9 cellular contexts compared by ENCODE assay signal in the genomic region with DNA sequence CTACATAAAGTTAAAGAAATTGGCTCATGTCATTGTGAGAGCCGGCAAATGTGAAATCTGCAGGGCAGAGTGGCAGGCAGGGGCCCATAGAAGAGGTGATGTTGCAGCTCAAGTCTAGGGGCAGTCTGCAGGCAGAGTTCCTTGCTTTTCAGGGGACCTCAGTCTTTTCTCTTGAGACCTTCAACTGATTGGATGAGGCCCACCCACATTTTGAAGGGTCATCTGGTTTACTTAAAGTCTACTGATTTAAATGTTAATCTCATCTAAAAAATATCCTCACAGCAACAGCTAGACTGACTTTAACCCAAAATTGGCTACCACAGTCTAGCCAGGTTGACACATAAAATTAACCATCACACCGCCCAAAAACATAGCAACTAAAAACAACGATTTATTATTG.
"Had no signal": no experiment of that assay in that cellular context is flagged by ENCODE, and none has a peak within 500 bp of the region (broad histone marks: within the 10 kb centered on the region; RNA-seq: fewer than 3 reads in every experiment).

No MANE protein-coding gene starts in this region.

- H3K4me3 ChIP-seq: GM23248, HAP-1 had no signal

- H3K4me2 ChIP-seq: KMS-11 had no signal

- H3K9me3 ChIP-seq: HAP-1 had no signal

- DNase-seq: GOT3, H7, HFFc6, IMR-90, KBM-7 had no signal

- H3K27ac ChIP-seq: GM23248, HL-60, KMS-11 had no signal

- H2AFZ ChIP-seq: GM23248 had no signal

- H3K9ac ChIP-seq: GM23248, KMS-11 had no signal

- H3K36me3 ChIP-seq: HAP-1 had no signal
